17 cellular contexts compared by ENCODE assay signal in genomic region chr13:97425570-97425969, GRCh38. TPM values are rescaled to one million over a fixed set of nuclear protein-coding genes. Genes with fewer than 3 reads are reported as not detected.
DNase-seq lines count a peak whose midpoint lies in the region; ATAC-seq, FAIRE-seq and TF ChIP-seq lines count a peak whose summit lies in the region.
"Had no signal": no experiment of that assay in that cellular context is flagged by ENCODE, and none has a peak within 500 bp of the region (broad histone marks: within the 10 kb centered on the region; RNA-seq: fewer than 3 reads in every experiment).

No MANE protein-coding gene starts in this region.

- H3K4me1 Mint-ChIP-seq in astrocyte (ENCODE audit: low read depth, unreplicated experiment) = peaks cover 8% of the 10 kb centered on the region

- peaks cover 6% of the 10 kb centered on the region for H3K4me1 ChIP-seq in astrocyte (ENCODE audit: insufficient read depth, low read length)
- H3K4me1 ChIP-seq: BE2C, HAP-1 had no signal

- H3K36me3 ChIP-seq in astrocyte (ENCODE audit: insufficient read depth, low read length) = no peaks in the 10 kb centered on the region
- H3K36me3 ChIP-seq: BE2C, HAP-1 had no signal

- DNase-seq in OCI-M1 (lab: John Stamatoyannopoulos, UW) (peak; percentile 60), astrocyte (ENCODE audit: low read depth) (peak; percentile 41), dorsolateral prefrontal cortex (no peak), foreskin melanocyte (no peak)
- DNase-seq: ACHN; BE2C; C1 segment of cervical spinal cord; Caco-2; CD4-positive, CD25-positive, alpha-beta regulatory T cell; GM23248 had no signal

- FAIRE-seq in astrocyte (lab: Jason Lieb, UNC) = no peak
- FAIRE-seq: D721Med, G401.6, GM12891, HepG2 had no signal

- TF ChIP-seq CTCF in astrocyte (IDR thresholded peaks at IDR 0.05; ENCODE audit: insufficient read depth, low read depth, low read length) (no peak), dorsolateral prefrontal cortex (IDR thresholded peaks at IDR 0.05 in 54 of 56, conservative IDR thresholded peaks at IDR 0.05 in 2 of 56; ENCODE audit: low read depth in 1 of 56, partially characterized antibody in 56 of 56) (no peak)

- H4K20me1 ChIP-seq in astrocyte (ENCODE audit: insufficient read depth, low read length) = no peaks in the 10 kb centered on the region

- H3K36me3 Mint-ChIP-seq in astrocyte (ENCODE audit: low read depth, unreplicated experiment) = no peaks in the 10 kb centered on the region
- H3K36me3 Mint-ChIP-seq: CD4-positive, CD25-positive, alpha-beta regulatory T cell had no signal

- no peak overlapping the region for H3K27ac ChIP-seq in astrocyte (ENCODE audit: low read depth, low read length)
- peak overlapping the region in 46 of 59 donors; percentile 4 to 99 (median 54) for H3K27ac ChIP-seq in dorsolateral prefrontal cortex
- H3K27ac ChIP-seq: GM23248 had no signal

- no peaks in the 10 kb centered on the region for H3K9me3 Mint-ChIP-seq in astrocyte (ENCODE audit: unreplicated experiment)

- no peaks in the 10 kb centered on the region for H3K79me2 ChIP-seq in astrocyte (ENCODE audit: insufficient read depth, low read length)

- H3K27ac Mint-ChIP-seq in astrocyte (ENCODE audit: unreplicated experiment) = no peak overlapping the region
- H3K27ac Mint-ChIP-seq: CD4-positive, CD25-positive, alpha-beta regulatory T cell had no signal

- H3K27me3 Mint-ChIP-seq in astrocyte (ENCODE audit: low read depth, unreplicated experiment) = no peaks in the 10 kb centered on the region

- ATAC-seq in HG03378 (IDR thresholded peaks at IDR 0.05; ENCODE audit: unreplicated experiment) (no peak), HG03159 (IDR thresholded peaks at IDR 0.05; ENCODE audit: unreplicated experiment) (no peak)
- ATAC-seq: HepG2 had no signal

- H3K27me3 ChIP-seq in astrocyte (ENCODE audit: insufficient read depth, low read length) (no peaks in the 10 kb centered on the region), dorsolateral prefrontal cortex (no peaks in the 10 kb centered on the region)
- H3K27me3 ChIP-seq: BE2C had no signal

- intact Hi-C loops in dorsolateral prefrontal cortex (cut with DNase I) = loop anchor here in 1 of 2 donors (5.0 kb wide), 1 partner anchor 47 kb away; no protein-coding TSS in a partner anchor

- H2AFZ ChIP-seq in astrocyte (ENCODE audit: low read depth, low read length) = no peak overlapping the region
- H2AFZ ChIP-seq: GM23248 had no signal

- no peak overlapping the region for H3K4me3 ChIP-seq in astrocyte (ENCODE audit: insufficient read depth, low read depth, low read length)
- H3K4me3 ChIP-seq in dorsolateral prefrontal cortex = no peak overlapping the region
- H3K4me3 ChIP-seq: GM23248, HAP-1 had no signal

- H3K4me3 Mint-ChIP-seq in astrocyte (ENCODE audit: unreplicated experiment) = no peak overlapping the region
- H3K4me3 Mint-ChIP-seq: CD4-positive, CD25-positive, alpha-beta regulatory T cell had no signal

- no peaks in the 10 kb centered on the region for H3K9me3 ChIP-seq in astrocyte (ENCODE audit: insufficient read depth, low read depth, low read length)
- H3K9me3 ChIP-seq: BE2C, Caco-2, HAP-1 had no signal

- H3K9ac ChIP-seq in astrocyte (ENCODE audit: low read length) = no peak overlapping the region
- H3K9ac ChIP-seq: GM23248 had no signal

- no peak overlapping the region for H3K4me2 ChIP-seq in astrocyte (ENCODE audit: low read length)

RNA-seq across cellular contexts. Expression of gene RAP2A, which starts 8.4 kb away (rescaled TPM):
- 46.6 and 53.0 TPM in 2 replicates for total RNA-seq in astrocyte
- 100 to 1,000 TPM in 116 of 120 experiments, 10 to 100 TPM in 4; 88.1 to 180 (median 141) TPM for total RNA-seq in dorsolateral prefrontal cortex

Comparison
In these comparisons a context has a peak if more than half of its experiments do, and no peak if none do; other contexts are left out.
1. DNase-seq: peak in OCI-M1 (single experiment) and astrocyte (single experiment); none in dorsolateral prefrontal cortex (0 of 10) and foreskin melanocyte (single experiment).